ENCODE assay signal across 8 cellular contexts in genomic region chr11:65355776-65356393, GRCh38. TPM values are rescaled to one million over a fixed set of nuclear protein-coding genes. Genes with fewer than 3 reads are reported as not detected.
A peak's percentile ranks its signal among the peaks of the same experiment; 100 is the strongest.
DNase-seq lines count a peak whose midpoint lies in the region; ATAC-seq and TF ChIP-seq lines count a peak whose summit lies in the region.

No MANE protein-coding gene starts in this region.

- in situ Hi-C loops in HAP-1 (cut with MboI; ENCODE audit: low sequenced_read_pairs) = no loop called here

- H3K4me1 ChIP-seq in HAP-1 = 0 out of 2 replicates have a peak, but pooled peaks cover 3% of the 10 kb centered on the region

- CTCF ChIA-PET in activated CD4-positive, alpha-beta memory T cell treated with anti-CD3 and anti-CD28 coated beads, Interleukin-2, amount 10 ng/mL, durations not matched to agents 7 days and 5 days (lab: Charles Lee) = interaction anchor here (0.9 to 2.3 kb wide), 4 partner anchors 25 to 152 kb away, joined by 3 to 9 read pairs (median 6); partner anchors contain the start of gene CDC42EP2

- H3K4me3 ChIP-seq in HAP-1 = no peak overlapping the region

- ATAC-seq in GM18511 (IDR thresholded peaks at IDR 0.05; ENCODE audit: unreplicated experiment) = no peak

- H3K27me3 Mint-ChIP-seq in activated CD4-positive, alpha-beta memory T cell treated with anti-CD3 and anti-CD28 coated beads, Interleukin-2, amount 10 ng/mL, durations not matched to agents 7 days and 5 days = peaks cover 8% of the 10 kb centered on the region
- H3K27me3 Mint-ChIP-seq in glutamatergic neuron (ENCODE audit: unreplicated experiment) = peaks cover 7% of the 10 kb centered on the region
- H3K27me3 Mint-ChIP-seq in progenitor cell of endocrine pancreas = no peaks in the 10 kb centered on the region

- no peak overlapping the region for H3K27ac Mint-ChIP-seq in activated CD4-positive, alpha-beta memory T cell treated with anti-CD3 and anti-CD28 coated beads, Interleukin-2, amount 10 ng/mL, durations not matched to agents 7 days and 5 days
- peak overlapping the region; percentile 73 for H3K27ac Mint-ChIP-seq in glutamatergic neuron (ENCODE audit: unreplicated experiment)
- H3K27ac Mint-ChIP-seq in progenitor cell of endocrine pancreas = peak overlapping the region; percentile 26

- H3K9me3 ChIP-seq in HAP-1 = no peaks in the 10 kb centered on the region

- H3K4me3 Mint-ChIP-seq in activated CD4-positive, alpha-beta memory T cell treated with anti-CD3 and anti-CD28 coated beads, Interleukin-2, amount 10 ng/mL, durations not matched to agents 7 days and 5 days = peak overlapping the region; percentile 83
- H3K4me3 Mint-ChIP-seq in glutamatergic neuron (ENCODE audit: unreplicated experiment) = peak overlapping the region; percentile 86
- peak overlapping the region; percentile 87 for H3K4me3 Mint-ChIP-seq in progenitor cell of endocrine pancreas (ENCODE audit: low read depth)

- POLR2A ChIA-PET in activated CD4-positive, alpha-beta memory T cell treated with anti-CD3 and anti-CD28 coated beads, Interleukin-2, amount 10 ng/mL, durations not matched to agents 7 days and 5 days (lab: Charles Lee) = interaction anchor here (0.9 to 2.9 kb wide), 9 partner anchors 22 to 152 kb away, joined by 3 to 19 read pairs (median 5); partner anchors contain the start of genes DPF2, MALAT1 and NEAT1

- H3K9me3 Mint-ChIP-seq in activated CD4-positive, alpha-beta memory T cell treated with anti-CD3 and anti-CD28 coated beads, Interleukin-2, amount 10 ng/mL, durations not matched to agents 7 days and 5 days = no peaks in the 10 kb centered on the region
- H3K9me3 Mint-ChIP-seq in glutamatergic neuron (ENCODE audit: unreplicated experiment) = peaks cover 13% of the 10 kb centered on the region
- H3K9me3 Mint-ChIP-seq in progenitor cell of endocrine pancreas (ENCODE audit: low read depth) = no peaks in the 10 kb centered on the region

- H3K4me1 Mint-ChIP-seq in activated CD4-positive, alpha-beta memory T cell treated with anti-CD3 and anti-CD28 coated beads, Interleukin-2, amount 10 ng/mL, durations not matched to agents 7 days and 5 days = peaks cover 17% of the 10 kb centered on the region
- H3K4me1 Mint-ChIP-seq in glutamatergic neuron (ENCODE audit: low read depth, unreplicated experiment) (peaks cover 12% of the 10 kb centered on the region), progenitor cell of endocrine pancreas (ENCODE audit: low read depth) (peaks cover 21% of the 10 kb centered on the region)

- no peaks in the 10 kb centered on the region for H3K27me3 ChIP-seq in HAP-1 (ENCODE audit: low read depth)

- H3K36me3 ChIP-seq in HAP-1 (replicated peaks) = peaks cover 20% of the 10 kb centered on the region

- DNase-seq in ELF-1 (ENCODE audit: low read depth, low spot score) = peak; percentile 69
- no peak for DNase-seq in activated CD4-positive, alpha-beta memory T cell treated with anti-CD3 and anti-CD28 coated beads, Interleukin-2, amount 10 ng/mL, durations not matched to agents 7 days and 5 days
- peak; percentile 56 for DNase-seq in glutamatergic neuron
- no peak for DNase-seq in progenitor cell of endocrine pancreas (ENCODE audit: low spot score, unreplicated experiment)
- no peak for DNase-seq in HAP-1 (ENCODE audit: low spot score in 2 of 2)
- no peak for DNase-seq in GOT3 (lab: John Stamatoyannopoulos, UW)
- no peak for DNase-seq in amniotic stem cell (lab: John Stamatoyannopoulos, UW)

- H3K36me3 Mint-ChIP-seq in activated CD4-positive, alpha-beta memory T cell treated with anti-CD3 and anti-CD28 coated beads, Interleukin-2, amount 10 ng/mL, durations not matched to agents 7 days and 5 days (ENCODE audit: low read depth) = peaks cover 13% of the 10 kb centered on the region
- H3K36me3 Mint-ChIP-seq in glutamatergic neuron (ENCODE audit: unreplicated experiment) (peaks cover 5% of the 10 kb centered on the region), progenitor cell of endocrine pancreas (ENCODE audit: insufficient read depth) (peaks cover 6% of the 10 kb centered on the region)

- no peak for TF ChIP-seq CTCF in glutamatergic neuron (IDR thresholded peaks at IDR 0.05; ENCODE audit: partially characterized antibody, unreplicated experiment)
- no peak for TF ChIP-seq CTCF in progenitor cell of endocrine pancreas (IDR thresholded peaks at IDR 0.05; ENCODE audit: unreplicated experiment)

RNA-seq across cellular contexts. Expression of gene TIGD3, which starts 1.3 kb away (rescaled TPM):
- under 1 TPM; 0.58 to 0.88 TPM for total RNA-seq in activated CD4-positive, alpha-beta memory T cell treated with anti-CD3 and anti-CD28 coated beads, Interleukin-2, amount 10 ng/mL, durations not matched to agents 7 days and 5 days
- total RNA-seq in glutamatergic neuron (ENCODE audit: unreplicated experiment) (3.8 TPM), progenitor cell of endocrine pancreas (3.0 and 3.8 TPM in 2 replicates)

RNA-seq across cellular contexts. Expression of gene DPF2, which starts 22.2 kb away (rescaled TPM):
- 10 to 100 TPM; 80.7 to 82.0 TPM for total RNA-seq in activated CD4-positive, alpha-beta memory T cell treated with anti-CD3 and anti-CD28 coated beads, Interleukin-2, amount 10 ng/mL, durations not matched to agents 7 days and 5 days
- 121 TPM for total RNA-seq in glutamatergic neuron (ENCODE audit: unreplicated experiment)
- total RNA-seq in progenitor cell of endocrine pancreas = 81.9 and 96.5 TPM in 2 replicates

RNA-seq across cellular contexts. Expression of gene SLC25A45, which starts 26.6 kb away (rescaled TPM):
- total RNA-seq in activated CD4-positive, alpha-beta memory T cell treated with anti-CD3 and anti-CD28 coated beads, Interleukin-2, amount 10 ng/mL, durations not matched to agents 7 days and 5 days = 10 to 100 TPM; 19.4 to 19.8 TPM
- 0.25 TPM for total RNA-seq in glutamatergic neuron (ENCODE audit: unreplicated experiment)
- 4.0 and 5.3 TPM in 2 replicates for total RNA-seq in progenitor cell of endocrine pancreas

RNA-seq across cellular contexts. Expression of gene FRMD8, which starts 30.6 kb away (rescaled TPM):
- total RNA-seq in activated CD4-positive, alpha-beta memory T cell treated with anti-CD3 and anti-CD28 coated beads, Interleukin-2, amount 10 ng/mL, durations not matched to agents 7 days and 5 days = 10 to 100 TPM; 53.9 to 61.3 TPM
- 11.1 TPM for total RNA-seq in glutamatergic neuron (ENCODE audit: unreplicated experiment)
- 27.3 and 27.5 TPM in 2 replicates for total RNA-seq in progenitor cell of endocrine pancreas

RNA-seq across cellular contexts. Expression of gene CDC42EP2, which starts 41.2 kb away (rescaled TPM):
- under 1 TPM; 0.38 to 0.70 TPM for total RNA-seq in activated CD4-positive, alpha-beta memory T cell treated with anti-CD3 and anti-CD28 coated beads, Interleukin-2, amount 10 ng/mL, durations not matched to agents 7 days and 5 days
- total RNA-seq in glutamatergic neuron (ENCODE audit: unreplicated experiment) (23.5 TPM), progenitor cell of endocrine pancreas (5.3 and 5.9 TPM in 2 replicates)

Comparison
In these comparisons a context has a peak if more than half of its experiments do, and no peak if none do; other contexts are left out.
1. DNase-seq: peak in ELF-1 (single experiment) and glutamatergic neuron (single experiment); none in activated CD4-positive, alpha-beta memory T cell treated with anti-CD3 and anti-CD28 coated beads, Interleukin-2, amount 10 ng/mL, durations not matched to agents 7 days and 5 days (single experiment), progenitor cell of endocrine pancreas (single experiment), HAP-1 (0 of 2), GOT3 (single experiment) and amniotic stem cell (single experiment).
2. Peak in every context shown above with its lines, with median percentiles within 50 percentile points of each other: H3K4me3 Mint-ChIP-seq.